23 cellular contexts compared by ENCODE assay signal in genomic region chr10:128393546-128393945, GRCh38.
"Had no signal": no experiment of that assay in that cellular context is flagged by ENCODE, and none has a peak within 500 bp of the region (broad histone marks: within the 10 kb centered on the region; RNA-seq: fewer than 3 reads in every experiment).

No MANE protein-coding gene starts in this region.

- H3K27me3 Mint-ChIP-seq: dendritic cell treated with granulocyte-macrophage colony-stimulating factor and Interleukin-4, amounts not matched to agents 40 ng/mL and 50 ng/mL, for 4 days had no signal

- H3K27ac ChIP-seq: colonic mucosa, coronary artery, dorsolateral prefrontal cortex, epithelial cell of prostate, esophagus muscularis mucosa, esophagus squamous epithelium, foreskin keratinocyte, gastrocnemius medialis, gastroesophageal sphincter, heart left ventricle, heart right ventricle had no signal

- H3K4me3 Mint-ChIP-seq: dendritic cell treated with granulocyte-macrophage colony-stimulating factor and Interleukin-4, amounts not matched to agents 40 ng/mL and 50 ng/mL, for 4 days; effector memory CD8-positive, alpha-beta T cell had no signal

- H3K36me3 ChIP-seq: colonic mucosa, esophagus muscularis mucosa, esophagus squamous epithelium, gastrocnemius medialis, gastroesophageal sphincter, heart left ventricle, heart right ventricle had no signal

- H3K4me1 ChIP-seq: colonic mucosa, esophagus muscularis mucosa, esophagus squamous epithelium, foreskin keratinocyte, gastroesophageal sphincter, heart left ventricle, heart right ventricle had no signal

- H3K9me3 ChIP-seq: colonic mucosa, esophagus muscularis mucosa, gastrocnemius medialis, gastroesophageal sphincter, heart left ventricle, heart right ventricle had no signal

- H3K9me3 Mint-ChIP-seq: dendritic cell treated with granulocyte-macrophage colony-stimulating factor and Interleukin-4, amounts not matched to agents 40 ng/mL and 50 ng/mL, for 4 days; effector memory CD8-positive, alpha-beta T cell had no signal

- H3K4me3 ChIP-seq: colonic mucosa, coronary artery, dorsolateral prefrontal cortex, esophagus muscularis mucosa, esophagus squamous epithelium, gastrocnemius medialis, gastroesophageal sphincter, heart left ventricle, heart right ventricle had no signal

- H3K27me3 ChIP-seq: colonic mucosa, foreskin keratinocyte, gastrocnemius medialis had no signal

- H3K27ac Mint-ChIP-seq: dendritic cell treated with granulocyte-macrophage colony-stimulating factor and Interleukin-4, amounts not matched to agents 40 ng/mL and 50 ng/mL, for 4 days; effector memory CD8-positive, alpha-beta T cell had no signal

- DNase-seq: colonic mucosa; cortex of kidney; dermis blood vessel endothelial cell; dorsolateral prefrontal cortex; effector CD4-positive, alpha-beta T cell; effector CD8-positive, alpha-beta T cell; effector memory CD4-positive, alpha-beta T cell; effector memory CD8-positive, alpha-beta T cell; erythroblast; esophagus squamous epithelium; foreskin fibroblast; foreskin keratinocyte; foreskin melanocyte; gastrocnemius medialis; glutamatergic neuron; head of caudate nucleus; heart left ventricle; heart right ventricle had no signal
